In the genomic region with DNA sequence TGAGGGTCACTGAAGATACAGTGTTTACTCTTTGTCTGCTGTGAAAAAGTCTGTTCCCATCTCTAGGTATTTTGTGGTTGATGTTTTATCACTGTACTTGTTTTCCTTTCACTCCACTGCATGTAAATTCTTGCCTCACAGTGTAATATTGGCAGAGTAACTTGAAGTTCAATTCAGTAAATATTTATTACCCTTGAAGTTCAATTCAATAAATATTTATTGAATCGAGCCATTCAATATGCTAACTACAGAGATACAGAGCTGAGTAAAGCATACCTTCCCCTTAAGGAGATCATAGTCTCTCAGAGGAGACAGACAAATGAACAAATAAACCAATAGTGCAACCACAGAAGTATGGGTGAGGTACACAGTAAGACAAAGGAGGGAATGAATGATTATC, we compare ENCODE assay signal across 13 cellular contexts.
"Had no signal": no experiment of that assay in that cellular context is flagged by ENCODE, and none has a peak within 500 bp of the region (broad histone marks: within the 10 kb centered on the region; RNA-seq: fewer than 3 reads in every experiment).

No MANE protein-coding gene starts in this region.

- H3K27ac ChIP-seq: SJSA1, suprapubic skin had no signal

- H3K36me3 Mint-ChIP-seq: natural killer cell had no signal

- H3K27me3 Mint-ChIP-seq: stimulated activated naive CD8-positive, alpha-beta T cell treated with anti-CD3 and anti-CD28 coated beads, Interleukin-15, Interleukin-2, amounts not matched to agents 100 ng/mL and 50 ng/mL, for 24 hours had no signal

- ATAC-seq: activated CD8-positive, alpha-beta T cell treated with anti-CD3 and anti-CD28 coated beads, Interleukin-2, amount 10 ng/mL, durations not matched to agents 7 days and 5 days; left ventricle myocardium superior; natural killer cell; right cardiac atrium had no signal

- H3K27me3 ChIP-seq: SJSA1, suprapubic skin had no signal

- H3K9me3 Mint-ChIP-seq: natural killer cell; stimulated activated naive CD8-positive, alpha-beta T cell treated with anti-CD3 and anti-CD28 coated beads, Interleukin-15, Interleukin-2, amounts not matched to agents 100 ng/mL and 50 ng/mL, for 24 hours had no signal

- H3K4me3 Mint-ChIP-seq: activated CD8-positive, alpha-beta T cell treated with anti-CD3 and anti-CD28 coated beads, Interleukin-2, amount 10 ng/mL, durations not matched to agents 7 days and 5 days; natural killer cell; stimulated activated naive CD8-positive, alpha-beta T cell treated with anti-CD3 and anti-CD28 coated beads, Interleukin-15, Interleukin-2, amounts not matched to agents 100 ng/mL and 50 ng/mL, for 24 hours had no signal

- H3K4me1 Mint-ChIP-seq: natural killer cell had no signal

- H3K9me3 ChIP-seq: SJSA1, suprapubic skin had no signal

- H3K27ac Mint-ChIP-seq: activated CD8-positive, alpha-beta T cell treated with anti-CD3 and anti-CD28 coated beads, Interleukin-2, amount 10 ng/mL, durations not matched to agents 7 days and 5 days; natural killer cell; stimulated activated naive CD8-positive, alpha-beta T cell treated with anti-CD3 and anti-CD28 coated beads, Interleukin-15, Interleukin-2, amounts not matched to agents 100 ng/mL and 50 ng/mL, for 24 hours had no signal

- H3K4me3 ChIP-seq: SJSA1, suprapubic skin had no signal

- DNase-seq: activated CD4-positive, alpha-beta T cell treated with anti-CD3 and anti-CD28 coated beads for 1 hour; activated CD8-positive, alpha-beta T cell treated with anti-CD3 and anti-CD28 coated beads, Interleukin-2, amount 10 ng/mL, durations not matched to agents 7 days and 5 days; activated naive CD4-positive, alpha-beta T cell; islet precursor cell; left ventricle myocardium superior; mesendoderm; natural killer cell; right cardiac atrium; SW 1271; T-helper 9 cell had no signal
